20 cellular contexts compared by ENCODE assay signal in genomic region chr12:2136901-2137300, GRCh38.
DNase-seq lines count a peak whose midpoint lies in the region; TF ChIP-seq lines count a peak whose summit lies in the region.
"Had no signal": no experiment of that assay in that cellular context is flagged by ENCODE, and none has a peak within 500 bp of the region (broad histone marks: within the 10 kb centered on the region; RNA-seq: fewer than 3 reads in every experiment).

No MANE protein-coding gene starts in this region.

- peaks cover 1% of the 10 kb centered on the region for H3K9me3 Mint-ChIP-seq in neural progenitor cell
- no peaks in the 10 kb centered on the region for H3K9me3 Mint-ChIP-seq in T-helper 2 cell treated with Interferon-gamma antibody and Interleukin-4, amounts not matched to agents 5 μg/mL and 100 μg/mL, for 36 hours
- H3K9me3 Mint-ChIP-seq: CD8-positive, alpha-beta T cell had no signal

- H3K4me1 ChIP-seq in ascending aorta (peaks cover 14 to 34% of the 10 kb centered on the region in 2 donors), muscle layer of colon (ENCODE audit: insufficient read depth, low read length) (peaks cover 15% of the 10 kb centered on the region), stomach smooth muscle (ENCODE audit: control insufficient read depth, insufficient read depth, low read length) (peaks cover 41% of the 10 kb centered on the region), neural progenitor cell (peaks cover 6% of the 10 kb centered on the region)
- H3K4me1 ChIP-seq: A549 had no signal

- H2AFZ ChIP-seq in neural progenitor cell (replicated peaks): no peak overlapping the region

- H3K27ac ChIP-seq in AG04450 (ENCODE audit: low read depth, low read length) (peak overlapping the region; percentile 2), ascending aorta (peak overlapping the region; percentile 65 to 77), muscle layer of colon (ENCODE audit: low read depth, low read length) (peak overlapping the region; percentile 27), stomach smooth muscle (ENCODE audit: low read length) (peak overlapping the region; percentile 55), neural progenitor cell (no peak overlapping the region)
- H3K27ac ChIP-seq: A549 had no signal

- no peak overlapping the region for H3K27ac Mint-ChIP-seq in neural progenitor cell
- H3K27ac Mint-ChIP-seq in T-helper 2 cell treated with Interferon-gamma antibody and Interleukin-4, amounts not matched to agents 5 μg/mL and 100 μg/mL, for 36 hours: no peak overlapping the region
- H3K27ac Mint-ChIP-seq: CD8-positive, alpha-beta T cell had no signal

- H3K9me3 ChIP-seq in AG04450 (ENCODE audit: control insufficient read depth, insufficient read depth, low read length) (no peaks in the 10 kb centered on the region), ascending aorta (no peaks in the 10 kb centered on the region), muscle layer of colon (ENCODE audit: low read length) (no peaks in the 10 kb centered on the region), stomach smooth muscle (ENCODE audit: control insufficient read depth in 2 of 2, low read length in 2 of 2) (no peaks in the 10 kb centered on the region), neural progenitor cell (ENCODE audit: low read depth) (no peaks in the 10 kb centered on the region)
- H3K9me3 ChIP-seq: A549; BLaER1 treated with 17β-estradiol and CSF1 and Interleukin-3, amounts not matched to agents 10 nM and 100 nM had no signal

- H3K9ac ChIP-seq in muscle layer of colon (ENCODE audit: low read length) (no peak overlapping the region), stomach smooth muscle (ENCODE audit: low read length in 2 of 2) (no peak overlapping the region), neural progenitor cell (no peak overlapping the region)

- H3K4me1 Mint-ChIP-seq in neural progenitor cell: peaks cover 24% of the 10 kb centered on the region
- H3K4me1 Mint-ChIP-seq in T-helper 2 cell treated with Interferon-gamma antibody and Interleukin-4, amounts not matched to agents 5 μg/mL and 100 μg/mL, for 36 hours (ENCODE audit: low read depth): no peaks in the 10 kb centered on the region

- H3K4me2 ChIP-seq in neural progenitor cell: no peak overlapping the region
- H3K4me2 ChIP-seq: A549 had no signal

- no peaks in the 10 kb centered on the region for H4K20me1 ChIP-seq in neural progenitor cell (ENCODE audit: low read depth)
- H4K20me1 ChIP-seq: BLaER1 treated with 17β-estradiol and CSF1 and Interleukin-3, amounts not matched to agents 10 nM and 100 nM had no signal

- CTCF ChIA-PET in AG04450 (lab: Charles Lee): no interaction called here

- no peak for DNase-seq in AG04450 (ENCODE audit: low read depth, low spot score)
- no peak for DNase-seq in ascending aorta (ENCODE audit: low spot score in 2 of 2)
- DNase-seq in foreskin melanocyte: no peak
- DNase-seq in neural progenitor cell (ENCODE audit: low spot score): no peak
- DNase-seq in T-helper 2 cell treated with Interferon-gamma antibody and Interleukin-4, amounts not matched to agents 5 μg/mL and 100 μg/mL, for 36 hours (ENCODE audit: low spot score): no peak
- DNase-seq: Calu3; CD8-positive, alpha-beta T cell; DMS53; EL; MM.1S; NCI-H1092; NCI-H1436 treated with DMSO at 0.1 percent for 48 hours; NCI-H2029; NCI-H446 treated with DMSO at 0.1 percent for 48 hours; SHP77 had no signal

- H3F3A ChIP-seq in neural progenitor cell (ENCODE audit: low read depth): no peaks in the 10 kb centered on the region

- no peak overlapping the region for H3K4me3 Mint-ChIP-seq in neural progenitor cell
- H3K4me3 Mint-ChIP-seq in T-helper 2 cell treated with Interferon-gamma antibody and Interleukin-4, amounts not matched to agents 5 μg/mL and 100 μg/mL, for 36 hours: no peak overlapping the region
- H3K4me3 Mint-ChIP-seq: CD8-positive, alpha-beta T cell had no signal

- no peaks in the 10 kb centered on the region for H3K79me2 ChIP-seq in neural progenitor cell (ENCODE audit: low read depth)

- intact Hi-C loops in ascending aorta (cut with DNase I): loop anchor here (5.0 kb wide), 1 partner anchor 55 kb away; no protein-coding TSS in a partner anchor

- H3K36me3 Mint-ChIP-seq in neural progenitor cell: no peaks in the 10 kb centered on the region
- H3K36me3 Mint-ChIP-seq in T-helper 2 cell treated with Interferon-gamma antibody and Interleukin-4, amounts not matched to agents 5 μg/mL and 100 μg/mL, for 36 hours (ENCODE audit: low read depth): no peaks in the 10 kb centered on the region
- H3K36me3 Mint-ChIP-seq: CD8-positive, alpha-beta T cell had no signal

- POLR2A ChIA-PET in AG04450 (lab: Yijun Ruan, JAX): no interaction called here

- H3K27me3 ChIP-seq in AG04450 (ENCODE audit: control insufficient read depth, insufficient read depth, low read length) (no peaks in the 10 kb centered on the region), ascending aorta (no peaks in the 10 kb centered on the region), muscle layer of colon (ENCODE audit: control insufficient read depth in 1 of 2, insufficient read depth in 2 of 2, low read length in 2 of 2) (no peaks in the 10 kb centered on the region), stomach smooth muscle (ENCODE audit: control insufficient read depth in 1 of 2, insufficient read depth in 2 of 2, low read length in 2 of 2) (no peaks in the 10 kb centered on the region), neural progenitor cell (no peaks in the 10 kb centered on the region)
- H3K27me3 ChIP-seq: BLaER1 treated with 17β-estradiol and CSF1 and Interleukin-3, amounts not matched to agents 10 nM and 100 nM had no signal

- no peak overlapping the region for H3K4me3 ChIP-seq in AG04450 (ENCODE audit: low read depth, low read length)
- no peak overlapping the region for H3K4me3 ChIP-seq in ascending aorta
- H3K4me3 ChIP-seq in muscle layer of colon (ENCODE audit: low read depth in 1 of 2, low read length in 2 of 2): no peak overlapping the region
- H3K4me3 ChIP-seq in stomach smooth muscle (ENCODE audit: low read length in 2 of 2): no peak overlapping the region
- H3K4me3 ChIP-seq in neural progenitor cell: no peak overlapping the region
- H3K4me3 ChIP-seq: A549, GM12878 had no signal

- TF ChIP-seq CTCF in AG04450 (IDR thresholded peaks at IDR 0.05; ENCODE audit: low read depth, low read length): no peak
- no peak for TF ChIP-seq CTCF in ascending aorta (IDR thresholded peaks at IDR 0.05)
- no peak for TF ChIP-seq CTCF in neural progenitor cell (IDR thresholded peaks at IDR 0.05)

- H3K36me3 ChIP-seq in ascending aorta (no peaks in the 10 kb centered on the region), muscle layer of colon (ENCODE audit: insufficient read depth, low read length) (no peaks in the 10 kb centered on the region), stomach smooth muscle (ENCODE audit: control insufficient read depth in 2 of 2, insufficient read depth in 2 of 2, low read length in 2 of 2) (peaks cover 0 to 6% of the 10 kb centered on the region in 2 donors), neural progenitor cell (no peaks in the 10 kb centered on the region)
- H3K36me3 ChIP-seq: BLaER1 treated with 17β-estradiol and CSF1 and Interleukin-3, amounts not matched to agents 10 nM and 100 nM had no signal

- peaks cover 3% of the 10 kb centered on the region for H3K27me3 Mint-ChIP-seq in neural progenitor cell (ENCODE audit: insufficient read depth, low read depth)
- H3K27me3 Mint-ChIP-seq in T-helper 2 cell treated with Interferon-gamma antibody and Interleukin-4, amounts not matched to agents 5 μg/mL and 100 μg/mL, for 36 hours (ENCODE audit: low read depth): no peaks in the 10 kb centered on the region
